ENCODE assay signal across 21 cellular contexts in the genomic region with DNA sequence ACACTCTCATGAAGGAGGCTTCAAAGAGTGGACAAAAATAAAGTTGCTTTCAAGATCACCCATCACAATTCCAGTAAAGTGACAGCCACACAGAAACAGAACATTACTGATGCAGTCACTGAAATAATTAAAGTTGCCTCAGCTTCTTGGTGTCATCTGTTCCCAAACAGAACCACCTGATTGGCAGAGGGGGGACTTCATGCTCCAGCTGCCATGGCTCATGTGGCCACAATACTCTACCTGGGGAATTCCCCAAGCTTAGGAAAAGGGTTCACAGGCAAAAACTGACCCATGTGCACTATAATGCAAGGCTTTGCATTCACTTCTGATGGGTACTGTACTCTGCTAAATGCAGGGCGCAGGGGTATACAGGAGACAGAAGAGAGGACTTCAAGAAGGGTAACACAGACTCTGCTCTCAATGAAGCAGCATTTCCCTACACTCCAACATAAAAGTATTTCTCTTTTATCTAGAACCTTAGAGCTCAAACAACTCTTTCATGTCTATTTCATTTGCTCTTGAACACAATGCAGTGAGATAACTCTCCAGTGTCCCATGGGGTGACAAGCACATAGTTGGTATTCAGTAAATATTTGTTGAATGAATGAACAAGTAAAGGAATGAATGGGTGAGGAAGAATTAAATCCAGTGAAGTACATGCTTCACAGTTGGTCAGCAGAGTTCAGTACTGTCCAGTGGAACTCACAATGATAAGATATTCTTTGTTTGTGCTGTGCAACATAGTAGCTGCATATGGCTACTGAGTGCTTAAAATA. TPM values are rescaled to one million over a fixed set of nuclear protein-coding genes. Genes with fewer than 3 reads are reported as not detected.
DNase-seq lines count a peak whose midpoint lies in the region; ATAC-seq, FAIRE-seq and TF ChIP-seq lines count a peak whose summit lies in the region.
"Had no signal": no experiment of that assay in that cellular context is flagged by ENCODE, and none has a peak within 500 bp of the region (broad histone marks: within the 10 kb centered on the region; RNA-seq: fewer than 3 reads in every experiment).

No MANE protein-coding gene starts in this region.

- H3K4me3 ChIP-seq in Caco-2 (ENCODE audit: low read depth, low read length) (no peak overlapping the region), GM12878 (no peak overlapping the region)
- H3K4me3 ChIP-seq: lung had no signal

- H4K20me1 ChIP-seq in GM12878 (ENCODE audit: control insufficient read depth, insufficient read depth), result no peaks in the 10 kb centered on the region

- no peak overlapping the region for H3K4me3 Mint-ChIP-seq in Caco-2 (ENCODE audit: unreplicated experiment)
- H3K4me3 Mint-ChIP-seq: nephron had no signal

- peak overlapping the region; percentile 9; the same call in 1 of the 2 replicates for H3K4me2 ChIP-seq in GM12878 (ENCODE audit: control insufficient read depth, insufficient read depth)

- RAD21 ChIA-PET in GM12878 (lab: Charles Lee; ENCODE audit: unreplicated experiment), result interaction anchor here (1.0 to 1.2 kb wide), 3 partner anchors 11 to 54 kb away, joined by 4 read pairs; no protein-coding TSS in a partner anchor

- H3K4me1 Mint-ChIP-seq in Caco-2 (ENCODE audit: low read depth, unreplicated experiment), result peaks cover 42% of the 10 kb centered on the region

- no peaks in the 10 kb centered on the region for H3K36me3 Mint-ChIP-seq in Caco-2 (ENCODE audit: insufficient read depth, unreplicated experiment)

- peak overlapping the region; percentile 69 for H3K27ac Mint-ChIP-seq in Caco-2 (ENCODE audit: unreplicated experiment)
- H3K27ac Mint-ChIP-seq: nephron had no signal

- H3K9ac ChIP-seq in GM12878 (ENCODE audit: control insufficient read depth, insufficient read depth, low read length), result no peak overlapping the region

- no peak for TF ChIP-seq CTCF in Caco-2 (IDR thresholded peaks at IDR 0.05; ENCODE audit: insufficient read depth in 1 of 2, low read depth in 1 of 2, low read length in 1 of 2, severe bottlenecking in 1 of 2, unreplicated experiment in 1 of 2)
- no peak for TF ChIP-seq CTCF in GM12878 (IDR thresholded peaks at IDR 0.05 in 2 of 3, conservative IDR thresholded peaks at IDR 0.05 in 1 of 3; ENCODE audit: control insufficient read depth in 2 of 3, extremely low read depth in 1 of 3, insufficient read depth in 1 of 3, low read depth in 3 of 3, low read length in 3 of 3)

- BruUV-seq in Caco-2 (replicated peaks; lab: Mats Ljungman, UMichigan) (no TSS peak), GM12878 (replicated peaks; lab: Mats Ljungman, UMichigan) (no TSS peak)

- H3K4me1 ChIP-seq in Caco-2, result peaks cover 30% of the 10 kb centered on the region
- H3K4me1 ChIP-seq in GM12878 (ENCODE audit: control insufficient read depth, insufficient read depth, low read length), result peaks cover 10% of the 10 kb centered on the region

- H3K36me3 ChIP-seq in Caco-2 (ENCODE audit: control insufficient read depth, insufficient read depth, low read length), result no peaks in the 10 kb centered on the region
- no peaks in the 10 kb centered on the region for H3K36me3 ChIP-seq in GM12878 (ENCODE audit: control insufficient read depth in 2 of 2, insufficient read depth in 2 of 2, low read length in 1 of 2)

- H3K79me2 ChIP-seq in GM12878 (ENCODE audit: control insufficient read depth, insufficient read depth, low read length), result no peaks in the 10 kb centered on the region

- H3K27me3 ChIP-seq in Caco-2 (replicated peaks; ENCODE audit: control insufficient read depth, insufficient read depth, low read length) (no peaks in the 10 kb centered on the region), GM12878 (replicated peaks in 1 of 2; ENCODE audit: control insufficient read depth in 2 of 2, insufficient read depth in 2 of 2, low read length in 1 of 2) (no peaks in the 10 kb centered on the region; a peak in 1 of 4 replicates)

- no peak overlapping the region for H2AFZ ChIP-seq in GM12878 (ENCODE audit: control insufficient read depth, low read depth, low read length)

- TF ChIP-seq POLR2A in GM18505 (IDR thresholded peaks at IDR 0.05; ENCODE audit: borderline replicate concordance, extremely low read depth, insufficient read depth, insufficient read length), result no peak
- TF ChIP-seq POLR2A in GM12878 (IDR thresholded peaks at IDR 0.05; ENCODE audit: low read depth, low read length), result no peak

- no peak for TF ChIP-seq RAD21 in GM12878 (IDR thresholded peaks at IDR 0.05; ENCODE audit: insufficient read depth, low read depth, low read length)

- SMC1A ChIA-PET in GM12878 (lab: Charles Lee; ENCODE audit: uncharacterized antibody, unreplicated experiment), result interaction anchor here (0.6 to 2.9 kb wide), 5 partner anchors 11 to 219 kb away, joined by 3 to 29 read pairs (median 3); no protein-coding TSS in a partner anchor

- POLR2A ChIA-PET in Caco-2 (lab: Charles Lee) (interaction anchor here (1.0 to 1.6 kb wide), 2 partner anchors 8 kb away, joined by 3 to 14 read pairs; a partner anchor contains a TSS), GM12878 (lab: Charles Lee) (interaction anchor here (1.5 to 1.8 kb wide), 2 partner anchors 8 to 11 kb away, joined by 4 to 5 read pairs; a partner anchor contains a TSS)

- H3K9me3 Mint-ChIP-seq in Caco-2 (ENCODE audit: unreplicated experiment), result no peaks in the 10 kb centered on the region
- H3K9me3 Mint-ChIP-seq: nephron had no signal

- no peaks in the 10 kb centered on the region for H3K9me3 ChIP-seq in Caco-2
- H3K9me3 ChIP-seq in GM12878 (replicated peaks; ENCODE audit: control insufficient read depth, insufficient read depth, low read length), result no peaks in the 10 kb centered on the region

- DNase-seq in Caco-2 (peak in 1 of 2 experiments; percentile 49), GM12878 (ENCODE audit: low read depth, low spot score) (no peak), middle frontal gyrus (ENCODE audit: extremely low spot score, low spot score) (no peak), cardiac septum (ENCODE audit: low spot score) (no peak), NCI-H2029 (lab: John Stamatoyannopoulos, UW) (no peak), NCI-H2107 (lab: John Stamatoyannopoulos, UW) (no peak)
- DNase-seq: activated CD8-positive, alpha-beta memory T cell treated with anti-CD3 and anti-CD28 coated beads for 24 hours; activated effector memory CD4-positive, alpha-beta T cell treated with anti-CD3 and anti-CD28 coated beads, Interleukin-2, amount 50 U/mL, for 16 hours; GF-D8; MM.1S; stimulated activated CD4-positive, alpha-beta T cell treated with anti-CD3 and anti-CD28 coated beads, Interleukin-15, amount 100 ng/mL, for 24 hours; substantia nigra had no signal

- no peak for FAIRE-seq in GM12878 (lab: Jason Lieb, UNC)
- FAIRE-seq: colon, endothelial cell of umbilical vein, frontal cortex, TTC549 had no signal

- in situ Hi-C loops in GM12878 (cut with MboI), result no loop called here

- WGBS in GM12878 (ENCODE audit: insufficient coverage, insufficient replicate concordance, low lambda C conversion rate, missing lambda C conversion rate), result 100% methylated on average over 1 of the region's 1 CpG

- H3K27me3 Mint-ChIP-seq in Caco-2 (ENCODE audit: insufficient read depth, unreplicated experiment), result no peaks in the 10 kb centered on the region

- CTCF ChIA-PET in Caco-2 (lab: Charles Lee), result interaction anchor here (0.9 to 1.3 kb wide), 2 partner anchors 9 to 10 kb away, joined by 5 to 6 read pairs; a partner anchor contains a TSS
- CTCF ChIA-PET in GM12878 (lab: Yijun Ruan, JAX), result interaction anchor here (0.6 kb wide), 1 partner anchor 12 kb away, joined by 5 read pairs; no protein-coding TSS in a partner anchor

- ATAC-seq in GM18505 (IDR thresholded peaks at IDR 0.05; ENCODE audit: unreplicated experiment), result peak; percentile 56
- ATAC-seq in GM21515 (IDR thresholded peaks at IDR 0.05; ENCODE audit: unreplicated experiment), result peak; percentile 47
- ATAC-seq in GM12878, result peak; percentile 91
- ATAC-seq: Panc1 had no signal

- H3K27ac ChIP-seq in GM12878 (ENCODE audit: control insufficient read depth, insufficient read depth), result no peak overlapping the region

- intact Hi-C loops in Caco-2 (cut with micrococcal nuclease; ENCODE audit: unreplicated experiment), result loop anchor here (1.0 to 10.0 kb wide), 2 partner anchors 88 to 346 kb away; no protein-coding TSS in a partner anchor
- intact Hi-C loops in GM12878 (cut with micrococcal nuclease; ENCODE audit: unreplicated experiment), result no loop called here
- intact Hi-C loops in cardiac septum (cut with DNase I), result no loop called here

- TF ChIP-seq EP300 in GM12878 (IDR thresholded peaks at IDR 0.05; ENCODE audit: borderline replicate concordance in 1 of 2, control insufficient read depth in 1 of 2, low read depth in 2 of 2, low read length in 2 of 2), result no peak

TF ChIP-seq in GM12878, 131 proteins besides CTCF, POLR2A, EP300 and RAD21 (continues in another document):
- peak; percentile 41; the same call in 1 of the 2 replicates for TF ChIP-seq RAD51 (IDR thresholded peaks at IDR 0.05)
- no peak for TF ChIP-seq BRCA1 (IDR thresholded peaks at IDR 0.05; ENCODE audit: low read depth, low read length)
- TF ChIP-seq RUNX3 (IDR thresholded peaks at IDR 0.05; ENCODE audit: low read length), result peak; percentile 26; the same call in 1 of the 2 replicates
- TF ChIP-seq HCFC1 (IDR thresholded peaks at IDR 0.05; ENCODE audit: low read length), result no peak
- TF ChIP-seq FOXM1 (IDR thresholded peaks at IDR 0.05; ENCODE audit: low read depth, low read length), result no peak
- no peak for TF ChIP-seq RB1 (IDR thresholded peaks at IDR 0.05; ENCODE audit: borderline replicate concordance)

RNA-seq across cellular contexts. Expression of a gene that starts 8.6 kb away (rescaled TPM):
- total RNA-seq in Caco-2 (2022), result 201 and 206 TPM in 2 replicates
- total RNA-seq in GM12878 (2013; cell fraction: nucleolus; rRNA removed), result 242 and 270 TPM in 2 replicates
- 217 and 242 TPM in 2 replicates for total RNA-seq in GM12878 (2014; rRNA removed)
- total RNA-seq in GM12878 (2014; rRNA removed; fragmentation: Illumina TruSeq; extraction: Trizol), result 157 and 166 TPM in 2 replicates
- total RNA-seq in GM12878 (2021), result 149 and 152 TPM in 2 replicates
- 105 TPM for polyA plus RNA-seq in GM12878 (2011; ENCODE audit: low read depth)
- polyA plus RNA-seq in GM12878 (2011; rRNA removed), result 151 and 212 TPM in 2 replicates
- 314 and 332 TPM in 2 replicates for polyA plus RNA-seq in GM12878 (2011; cell fraction: cytosol; rRNA removed)
- polyA plus RNA-seq in GM12878 (2011; cell fraction: nucleus; rRNA removed), result 310 and 338 TPM in 2 replicates
- 107 and 119 TPM in 2 replicates for polyA plus RNA-seq in GM12878 (2012)
- polyA plus RNA-seq in GM12878 (2014; fragmentation: Illumina TruSeq; extraction: Trizol), result 145 and 146 TPM in 2 replicates
- 10 to 100 TPM; 30.4 to 36.6 TPM for polyA plus RNA-seq in GM12878 (2014; fragmentation: Nextera tagmentation; extraction: Ambion mirVana)
- 93.5 and 130 TPM in 2 replicates for polyA plus RNA-seq in GM12878 (2014; rRNA removed)
- polyA plus RNA-seq in GM12878 (2016; fragmentation: Nextera tagmentation; extraction: Ambion mirVana), result 10 to 100 TPM; 67.8 to 98.0 TPM
- 1,176 and 1,225 TPM in 2 replicates for polyA minus RNA-seq in GM12878 (2011; rRNA and poly(A)+ RNA removed)
- polyA minus RNA-seq in GM12878 (2011; cell fraction: cytosol; rRNA and poly(A)+ RNA removed), result 152 and 162 TPM in 2 replicates
- polyA minus RNA-seq in GM12878 (2011; cell fraction: nucleus; rRNA and poly(A)+ RNA removed), result 173 and 276 TPM in 2 replicates
- total RNA-seq in cardiac septum, result 171 TPM
